13 cellular contexts compared by ENCODE assay signal in genomic region chr2:105377871-105378270, GRCh38. TPM values are rescaled to one million over a fixed set of nuclear protein-coding genes. Genes with fewer than 3 reads are reported as not detected.
DNase-seq lines count a peak whose midpoint lies in the region; ATAC-seq and TF ChIP-seq lines count a peak whose summit lies in the region.
"Had no signal": no experiment of that assay in that cellular context is flagged by ENCODE, and none has a peak within 500 bp of the region (broad histone marks: within the 10 kb centered on the region; RNA-seq: fewer than 3 reads in every experiment).

No MANE protein-coding gene starts in this region.

- no peak overlapping the region for H4K8ac ChIP-seq in trophoblast cell (ENCODE audit: low read depth, low read length)

- H3K4me2 ChIP-seq in MM.1S (ENCODE audit: low read depth, low read length) (no peak overlapping the region), trophoblast cell (ENCODE audit: low read length) (no peak overlapping the region)

- CTCF ChIA-PET in Caco-2 (lab: Charles Lee): interaction anchor here (0.7 to 1.2 kb wide), 2 partner anchors 141 to 143 kb away, joined by 4 to 5 read pairs; no protein-coding TSS in a partner anchor

- H3K36me3 ChIP-seq in Caco-2 (ENCODE audit: control insufficient read depth, insufficient read depth, low read length) (no peaks in the 10 kb centered on the region), MM.1S (replicated peaks; ENCODE audit: insufficient read depth, low read length) (no peaks in the 10 kb centered on the region), trophoblast cell (ENCODE audit: control insufficient read depth in 1 of 2, insufficient read depth in 2 of 2, low read length in 2 of 2) (peaks cover 24 to 36% of the 10 kb centered on the region in 2 experiments)

- H3K4me1 ChIP-seq in Caco-2 (peaks cover 46% of the 10 kb centered on the region), MM.1S (ENCODE audit: low read length) (peaks cover 22% of the 10 kb centered on the region), trophoblast cell (ENCODE audit: control insufficient read depth in 1 of 2, insufficient read depth in 2 of 2, low read length in 2 of 2) (peaks cover 13 to 35% of the 10 kb centered on the region in 2 experiments)

- no peak overlapping the region for H2BK120ac ChIP-seq in trophoblast cell (ENCODE audit: insufficient read depth, low read length, poor library complexity)

- BruUV-seq in Caco-2 (replicated peaks; lab: Mats Ljungman, UMichigan): no TSS peak

- H4K91ac ChIP-seq in trophoblast cell (ENCODE audit: low read depth, low read length): no peak overlapping the region

- H3K27ac ChIP-seq in MM.1S (ENCODE audit: low read length) (no peak overlapping the region), trophoblast cell (ENCODE audit: low read depth, low read length) (peak overlapping the region; percentile 7)
- H3K27ac ChIP-seq: dorsolateral prefrontal cortex had no signal

- H3K4me3 ChIP-seq in Caco-2 (ENCODE audit: low read depth, low read length) (no peak overlapping the region), MM.1S (ENCODE audit: low read length) (no peak overlapping the region), trophoblast cell (ENCODE audit: low read depth, low read length) (no peak overlapping the region)
- H3K4me3 ChIP-seq: dorsolateral prefrontal cortex had no signal

- no peaks in the 10 kb centered on the region for H3K27me3 Mint-ChIP-seq in Caco-2 (ENCODE audit: insufficient read depth, unreplicated experiment)
- H3K27me3 Mint-ChIP-seq in effector memory CD8-positive, alpha-beta T cell: no peaks in the 10 kb centered on the region
- H3K27me3 Mint-ChIP-seq: CD4-positive, alpha-beta T cell had no signal

- no CpG with 5 or more reads among the region's 3 CpGs for WGBS in trophoblast cell (ENCODE audit: extremely low coverage, insufficient coverage, insufficient read length)

- H3K23ac ChIP-seq in trophoblast cell (ENCODE audit: low read length): no peak overlapping the region

- H3K9me2 ChIP-seq in MM.1S (replicated peaks; ENCODE audit: insufficient read depth, low read length): no peaks in the 10 kb centered on the region

- H3K14ac ChIP-seq in trophoblast cell (ENCODE audit: low read length): no peak overlapping the region

- H3K4ac ChIP-seq in trophoblast cell (ENCODE audit: low read depth, low read length): no peak overlapping the region

- TF ChIP-seq CTCF in Caco-2 (IDR thresholded peaks at IDR 0.05; ENCODE audit: insufficient read depth in 1 of 2, low read depth in 1 of 2, low read length in 1 of 2, severe bottlenecking in 1 of 2, unreplicated experiment in 1 of 2) (peak; percentile 21 to 34), MM.1S (IDR thresholded peaks at IDR 0.05; ENCODE audit: low read length) (peak; percentile 13; the same call in 1 of the 2 replicates)

- H3F3A ChIP-seq in MM.1S (ENCODE audit: insufficient read depth, low read length): peaks cover 6% of the 10 kb centered on the region

- peak overlapping the region; percentile 70 for H3K27ac Mint-ChIP-seq in Caco-2 (ENCODE audit: unreplicated experiment)
- H3K27ac Mint-ChIP-seq in effector memory CD8-positive, alpha-beta T cell: no peak overlapping the region
- H3K27ac Mint-ChIP-seq: CD4-positive, alpha-beta T cell had no signal

- no peak overlapping the region for H3K4me3 Mint-ChIP-seq in Caco-2 (ENCODE audit: unreplicated experiment)
- no peak overlapping the region for H3K4me3 Mint-ChIP-seq in effector memory CD8-positive, alpha-beta T cell
- H3K4me3 Mint-ChIP-seq: CD4-positive, alpha-beta T cell had no signal

- H4K12ac ChIP-seq in trophoblast cell (ENCODE audit: low read depth, low read length): no peak overlapping the region

- peak overlapping the region; percentile 62 for H3K18ac ChIP-seq in trophoblast cell (ENCODE audit: low read length)

- no peak overlapping the region for H2AK5ac ChIP-seq in trophoblast cell (ENCODE audit: low read length)

- DNase-seq in Caco-2 (peak in 1 of 2 experiments; percentile 40), MM.1S (no peak), cerebellar cortex (ENCODE audit: low spot score) (peak; percentile 30), trophoblast cell (peak in 1 of 2 donors; percentile 28), NCI-H1417 treated with DMSO at 0.1 percent for 48 hours (lab: John Stamatoyannopoulos, UW) (no peak), NCI-H2081 treated with DMSO at 0.1 percent for 48 hours (lab: John Stamatoyannopoulos, UW) (no peak), activated gamma-delta T cell (lab: John Stamatoyannopoulos, UW) (no peak)
- DNase-seq in effector memory CD8-positive, alpha-beta T cell: no peak
- DNase-seq: activated T-cell treated with anti-CD3 and anti-CD28 coated beads, Interleukin-2, amount 50 U/mL, for 48 hours; CD4-positive, alpha-beta T cell; dorsolateral prefrontal cortex; foreskin fibroblast; NCI-H187 had no signal

- POLR2A ChIA-PET in Caco-2 (lab: Charles Lee): no interaction called here

- H3K79me2 ChIP-seq in MM.1S (ENCODE audit: low read length) (peaks cover 6% of the 10 kb centered on the region; the same call in 1 of the 2 replicates), trophoblast cell (ENCODE audit: control insufficient read depth, insufficient read depth, low read length, poor library complexity) (no peaks in the 10 kb centered on the region)

- ATAC-seq in effector memory CD8-positive, alpha-beta T cell (replicated peaks): no peak

- no peak overlapping the region for H2AFZ ChIP-seq in MM.1S (ENCODE audit: low read length)
- H2AFZ ChIP-seq in trophoblast cell (ENCODE audit: insufficient read depth, low read length, poor library complexity): no peak overlapping the region

- H4K20me1 ChIP-seq in MM.1S (ENCODE audit: insufficient read depth, low read length): no peaks in the 10 kb centered on the region

- peaks cover 27% of the 10 kb centered on the region for H3K4me1 Mint-ChIP-seq in Caco-2 (ENCODE audit: low read depth, unreplicated experiment)
- peaks cover 14 to 22% of the 10 kb centered on the region in 2 donors for H3K4me1 Mint-ChIP-seq in effector memory CD8-positive, alpha-beta T cell (ENCODE audit: low read depth in 2 of 2)

- H3K9me3 ChIP-seq in Caco-2 (no peaks in the 10 kb centered on the region), MM.1S (replicated peaks; ENCODE audit: insufficient read depth, low read length) (no peaks in the 10 kb centered on the region), trophoblast cell (ENCODE audit: insufficient read depth, low read depth, low read length) (no peaks in the 10 kb centered on the region)

- no peaks in the 10 kb centered on the region for H3K9me3 Mint-ChIP-seq in Caco-2 (ENCODE audit: unreplicated experiment)
- no peaks in the 10 kb centered on the region for H3K9me3 Mint-ChIP-seq in effector memory CD8-positive, alpha-beta T cell
- H3K9me3 Mint-ChIP-seq: CD4-positive, alpha-beta T cell had no signal

- no peaks in the 10 kb centered on the region for H3K79me1 ChIP-seq in trophoblast cell (ENCODE audit: low read length)

- H3K9ac ChIP-seq in MM.1S (ENCODE audit: low read length) (no peak overlapping the region), trophoblast cell (ENCODE audit: low read length) (no peak overlapping the region)

- intact Hi-C loops in Caco-2 (cut with micrococcal nuclease; ENCODE audit: unreplicated experiment): loop anchor here (1.0 to 2.0 kb wide), 2 partner anchors 21 to 143 kb away; partner anchors contain the start of gene FHL2

- no peaks in the 10 kb centered on the region for H3K27me3 ChIP-seq in Caco-2 (replicated peaks; ENCODE audit: control insufficient read depth, insufficient read depth, low read length)
- H3K27me3 ChIP-seq in MM.1S (replicated peaks; ENCODE audit: insufficient read depth, low read length): no peaks in the 10 kb centered on the region
- H3K27me3 ChIP-seq in trophoblast cell (ENCODE audit: insufficient read depth, low read length): no peaks in the 10 kb centered on the region
- H3K27me3 ChIP-seq: dorsolateral prefrontal cortex had no signal

- H2BK5ac ChIP-seq in trophoblast cell (ENCODE audit: low read depth, low read length, poor library complexity): no peak overlapping the region

- H2BK12ac ChIP-seq in trophoblast cell (ENCODE audit: low read length): no peak overlapping the region

- peaks cover 70% of the 10 kb centered on the region for H3K36me3 Mint-ChIP-seq in Caco-2 (ENCODE audit: insufficient read depth, unreplicated experiment)
- no peaks in the 10 kb centered on the region for H3K36me3 Mint-ChIP-seq in effector memory CD8-positive, alpha-beta T cell (ENCODE audit: insufficient read depth)

RNA-seq across cellular contexts. Expression of gene FHL2, which starts 21.0 kb away (rescaled TPM):
- total RNA-seq in Caco-2 (2022): 40.5 and 45.4 TPM in 2 replicates
- polyA plus RNA-seq in trophoblast cell (2013): 83.4 and 89.8 TPM in 2 replicates

RNA-seq across cellular contexts. Expression of gene C2orf49, which starts 40.5 kb away (rescaled TPM):
- total RNA-seq in Caco-2 (2022): 21.1 and 24.8 TPM in 2 replicates
- 34.1 and 35.9 TPM in 2 replicates for polyA plus RNA-seq in trophoblast cell (2013)

RNA-seq across cellular contexts. Expression of gene TGFBRAP1, which starts 48.3 kb away (rescaled TPM):
- total RNA-seq in Caco-2 (2022): 25.7 and 26.0 TPM in 2 replicates
- polyA plus RNA-seq in trophoblast cell (2013): 16.6 and 17.3 TPM in 2 replicates
